Comparison of ENCODE assay signal across 1 cellular context in the genomic region with DNA sequence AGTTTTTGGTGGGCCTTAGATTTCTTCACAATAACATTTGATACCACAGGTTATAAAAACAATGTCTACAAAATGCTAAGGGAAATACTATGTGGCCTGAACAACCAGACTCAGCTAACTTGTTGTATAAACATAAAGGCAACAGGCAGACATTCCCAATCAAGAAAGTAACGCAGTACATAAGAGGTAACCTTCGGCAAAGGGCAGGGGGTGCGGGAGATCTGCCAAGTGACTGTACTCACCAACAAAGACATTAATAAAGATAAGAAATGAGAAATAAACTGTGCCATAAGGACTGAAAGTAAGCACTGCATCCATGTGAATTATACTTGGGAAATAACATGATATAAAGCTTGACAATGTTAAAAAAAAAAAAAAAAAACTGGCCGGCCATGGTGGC.
TF ChIP-seq lines count a peak whose summit lies in the region.

No MANE protein-coding gene starts in this region.

TF ChIP-seq in endothelial cell of umbilical vein, 7 proteins besides CTCF, POLR2A, EP300 and RAD21:
- TF ChIP-seq FOS (IDR thresholded peaks at IDR 0.05; ENCODE audit: borderline replicate concordance, insufficient read depth, low read length), result no peak
- no peak for TF ChIP-seq GATA2 (IDR thresholded peaks at IDR 0.05; ENCODE audit: insufficient read depth, insufficient read length, low read depth, low read length)
- TF ChIP-seq JUN (IDR thresholded peaks at IDR 0.05; ENCODE audit: borderline replicate concordance, insufficient read depth, insufficient read length, low read depth), result no peak
- no peak for TF ChIP-seq POLR2AphosphoS5 (IDR thresholded peaks at IDR 0.05; ENCODE audit: insufficient read depth, low read depth, low read length)
